23 cellular contexts compared by ENCODE assay signal in genomic region chr22:26990503-26991189, GRCh38.
"Had no signal": no experiment of that assay in that cellular context is flagged by ENCODE, and none has a peak within 500 bp of the region (broad histone marks: within the 10 kb centered on the region; RNA-seq: fewer than 3 reads in every experiment).

No MANE protein-coding gene starts in this region.

- H3K27ac ChIP-seq: epithelial cell of prostate, esophagus muscularis mucosa, gastrocnemius medialis, heart right ventricle, parathyroid adenoma, prostate gland, spleen, stomach, thoracic aorta had no signal

- H3K9me3 ChIP-seq: esophagus muscularis mucosa, gastrocnemius medialis, heart right ventricle, prostate gland, spleen, stomach, thoracic aorta had no signal

- H3K9ac ChIP-seq: parathyroid adenoma had no signal

- ATAC-seq: effector memory CD8-positive, alpha-beta T cell; gastrocnemius medialis; heart right ventricle; sciatic nerve had no signal

- DNase-seq: effector memory CD8-positive, alpha-beta T cell; gastrocnemius medialis; heart right ventricle; hypothalamus; kidney glomerular epithelial cell; mesendoderm; naive B cell; retina; spleen; stimulated activated CD4-positive, alpha-beta T cell treated with anti-CD3 and anti-CD28 coated beads, Interleukin-15, amount 100 ng/mL, for 24 hours; stimulated activated CD4-positive, alpha-beta T cell treated with anti-CD3 and anti-CD28 coated beads, Interleukin-1b, Interleukin-23, amount 100 ng/mL, for 48 hours; stimulated activated CD4-positive, alpha-beta T cell treated with anti-CD3 and anti-CD28 coated beads, Interleukin-4, amount 100 ng/mL, for 4 hours; stimulated activated naive CD4-positive, alpha-beta T cell; stomach; substantia nigra; trophoblast cell had no signal

- H3K27me3 ChIP-seq: esophagus muscularis mucosa, gastrocnemius medialis had no signal

- H3K4me3 ChIP-seq: esophagus muscularis mucosa, gastrocnemius medialis, heart right ventricle, prostate gland, spleen, stomach, thoracic aorta had no signal

- H3K4me1 ChIP-seq: gastrocnemius medialis, parathyroid adenoma, prostate gland, spleen had no signal

- H3K36me3 ChIP-seq: esophagus muscularis mucosa, gastrocnemius medialis, heart right ventricle, prostate gland, spleen, stomach, thoracic aorta had no signal

- FAIRE-seq: islet of Langerhans had no signal
